ENCODE assay signal across 1 cellular context in genomic region chr5:145437627-145438026, GRCh38.
TF ChIP-seq lines count a peak whose summit lies in the region.

No MANE protein-coding gene starts in this region.

TF ChIP-seq in SK-N-SH treated with all-trans-retinoic acid at 6 μM for 48 hours, 23 proteins besides CTCF, POLR2A, EP300 and RAD21 (continued from another document):
- TF ChIP-seq POU6F1 (CRISPR knock-in tag; IDR thresholded peaks at IDR 0.05; ENCODE audit: borderline replicate concordance, low read depth) = no peak
- TF ChIP-seq OSR1 (CRISPR knock-in tag; IDR thresholded peaks at IDR 0.05) = no peak
- no peak for TF ChIP-seq ZNF70 (CRISPR knock-in tag; IDR thresholded peaks at IDR 0.05)
- TF ChIP-seq TCF4 (CRISPR knock-in tag; IDR thresholded peaks at IDR 0.05; ENCODE audit: borderline replicate concordance) = no peak
- TF ChIP-seq TOX (CRISPR knock-in tag; IDR thresholded peaks at IDR 0.05; ENCODE audit: borderline replicate concordance) = no peak
- TF ChIP-seq ZNF565 (CRISPR knock-in tag; conservative IDR thresholded peaks at IDR 0.05; ENCODE audit: low read depth) = no peak
- TF ChIP-seq, protein P1, sequence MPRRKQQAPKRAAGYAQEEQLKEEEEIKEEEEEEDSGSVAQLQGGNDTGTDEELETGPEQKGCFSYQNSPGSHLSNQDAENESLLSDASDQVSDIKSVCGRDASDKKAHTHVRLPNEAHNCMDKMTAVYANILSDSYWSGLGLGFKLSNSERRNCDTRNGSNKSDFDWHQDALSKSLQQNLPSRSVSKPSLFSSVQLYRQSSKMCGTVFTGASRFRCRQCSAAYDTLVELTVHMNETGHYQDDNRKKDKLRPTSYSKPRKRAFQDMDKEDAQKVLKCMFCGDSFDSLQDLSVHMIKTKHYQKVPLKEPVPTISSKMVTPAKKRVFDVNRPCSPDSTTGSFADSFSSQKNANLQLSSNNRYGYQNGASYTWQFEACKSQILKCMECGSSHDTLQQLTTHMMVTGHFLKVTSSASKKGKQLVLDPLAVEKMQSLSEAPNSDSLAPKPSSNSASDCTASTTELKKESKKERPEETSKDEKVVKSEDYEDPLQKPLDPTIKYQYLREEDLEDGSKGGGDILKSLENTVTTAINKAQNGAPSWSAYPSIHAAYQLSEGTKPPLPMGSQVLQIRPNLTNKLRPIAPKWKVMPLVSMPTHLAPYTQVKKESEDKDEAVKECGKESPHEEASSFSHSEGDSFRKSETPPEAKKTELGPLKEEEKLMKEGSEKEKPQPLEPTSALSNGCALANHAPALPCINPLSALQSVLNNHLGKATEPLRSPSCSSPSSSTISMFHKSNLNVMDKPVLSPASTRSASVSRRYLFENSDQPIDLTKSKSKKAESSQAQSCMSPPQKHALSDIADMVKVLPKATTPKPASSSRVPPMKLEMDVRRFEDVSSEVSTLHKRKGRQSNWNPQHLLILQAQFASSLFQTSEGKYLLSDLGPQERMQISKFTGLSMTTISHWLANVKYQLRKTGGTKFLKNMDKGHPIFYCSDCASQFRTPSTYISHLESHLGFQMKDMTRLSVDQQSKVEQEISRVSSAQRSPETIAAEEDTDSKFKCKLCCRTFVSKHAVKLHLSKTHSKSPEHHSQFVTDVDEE (CRISPR knock-in tag; IDR thresholded peaks at IDR 0.05) = no peak
- TF ChIP-seq ISL1 (CRISPR knock-in tag; IDR thresholded peaks at IDR 0.05) = no peak
- TF ChIP-seq, protein P2, sequence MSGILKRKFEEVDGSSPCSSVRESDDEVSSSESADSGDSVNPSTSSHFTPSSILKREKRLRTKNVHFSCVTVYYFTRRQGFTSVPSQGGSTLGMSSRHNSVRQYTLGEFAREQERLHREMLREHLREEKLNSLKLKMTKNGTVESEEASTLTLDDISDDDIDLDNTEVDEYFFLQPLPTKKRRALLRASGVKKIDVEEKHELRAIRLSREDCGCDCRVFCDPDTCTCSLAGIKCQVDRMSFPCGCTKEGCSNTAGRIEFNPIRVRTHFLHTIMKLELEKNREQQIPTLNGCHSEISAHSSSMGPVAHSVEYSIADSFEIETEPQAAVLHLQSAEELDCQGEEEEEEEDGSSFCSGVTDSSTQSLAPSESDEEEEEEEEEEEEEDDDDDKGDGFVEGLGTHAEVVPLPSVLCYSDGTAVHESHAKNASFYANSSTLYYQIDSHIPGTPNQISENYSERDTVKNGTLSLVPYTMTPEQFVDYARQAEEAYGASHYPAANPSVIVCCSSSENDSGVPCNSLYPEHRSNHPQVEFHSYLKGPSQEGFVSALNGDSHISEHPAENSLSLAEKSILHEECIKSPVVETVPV (CRISPR knock-in tag; IDR thresholded peaks at IDR 0.05) = no peak
- no peak for TF ChIP-seq ZFP30 (CRISPR knock-in tag; IDR thresholded peaks at IDR 0.05)
